ENCODE assay signal across 19 cellular contexts in genomic region chr16:87848676-87849345, GRCh38. TPM values are rescaled to one million over a fixed set of nuclear protein-coding genes. Genes with fewer than 3 reads are reported as not detected.
DNase-seq lines count a peak whose midpoint lies in the region; ATAC-seq and TF ChIP-seq lines count a peak whose summit lies in the region.
"Had no signal": no experiment of that assay in that cellular context is flagged by ENCODE, and none has a peak within 500 bp of the region (broad histone marks: within the 10 kb centered on the region; RNA-seq: fewer than 3 reads in every experiment).

No MANE protein-coding gene starts in this region.

- H3K36me3 Mint-ChIP-seq in activated naive CD4-positive, alpha-beta T cell treated with anti-CD3 and anti-CD28 coated beads, Interleukin-2, amount 50 U/mL, for 72 hours = peaks cover 15 to 30% of the 10 kb centered on the region in 2 donors
- H3K36me3 Mint-ChIP-seq in activated naive CD4-positive, alpha-beta T cell treated with anti-CD3 and anti-CD28 coated beads, Interleukin-2, amount 10 ng/mL, durations not matched to agents 7 days and 5 days = peaks cover 39% of the 10 kb centered on the region
- H3K36me3 Mint-ChIP-seq: activated naive CD8-positive, alpha-beta T cell had no signal

- WGBS in testis, 2 donors = 76 to 86% methylated on average over 10 to 18 of the region's 18 CpGs

- no peak for TF ChIP-seq CTCF in testis (IDR thresholded peaks at IDR 0.05)

- H3K36me3 ChIP-seq in mucosa of stomach (ENCODE audit: control insufficient read depth, insufficient read depth, low read length) = no peaks in the 10 kb centered on the region
- no peaks in the 10 kb centered on the region for H3K36me3 ChIP-seq in testis (ENCODE audit: low read depth, missing control alignments)
- H3K36me3 ChIP-seq: prostate gland had no signal

- H3K4me3 Mint-ChIP-seq in activated naive CD4-positive, alpha-beta T cell treated with anti-CD3 and anti-CD28 coated beads, Interleukin-2, amount 10 ng/mL, durations not matched to agents 7 days and 5 days = no peak overlapping the region
- H3K4me3 Mint-ChIP-seq: activated naive CD8-positive, alpha-beta T cell; naive thymus-derived CD4-positive, alpha-beta T cell had no signal

- H3K9me3 Mint-ChIP-seq in activated naive CD4-positive, alpha-beta T cell treated with anti-CD3 and anti-CD28 coated beads, Interleukin-2, amount 50 U/mL, for 72 hours = no peaks in the 10 kb centered on the region
- H3K9me3 Mint-ChIP-seq in activated naive CD4-positive, alpha-beta T cell treated with anti-CD3 and anti-CD28 coated beads, Interleukin-2, amount 10 ng/mL, durations not matched to agents 7 days and 5 days = no peaks in the 10 kb centered on the region
- H3K9me3 Mint-ChIP-seq: naive thymus-derived CD4-positive, alpha-beta T cell had no signal

- H3K4me1 ChIP-seq in mucosa of stomach (ENCODE audit: control insufficient read depth, insufficient read depth, low read length) (peaks cover 63% of the 10 kb centered on the region), testis (peaks cover 95% of the 10 kb centered on the region)
- H3K4me1 ChIP-seq: prostate gland had no signal

- DNase-seq in activated naive CD4-positive, alpha-beta T cell treated with anti-CD3 and anti-CD28 coated beads, Interleukin-2, amount 50 U/mL, for 72 hours (ENCODE audit: low spot score in 2 of 2) = no peak
- no peak for DNase-seq in activated naive CD4-positive, alpha-beta T cell treated with anti-CD3 and anti-CD28 coated beads, Interleukin-2, amount 10 ng/mL, durations not matched to agents 7 days and 5 days
- DNase-seq in testis = no peak
- no peak for DNase-seq in HCEC 1CT
- DNase-seq: activated CD4-positive, alpha-beta T cell treated with anti-CD3 and anti-CD28 coated beads for 48 hours; activated CD8-positive, alpha-beta memory T cell treated with anti-CD3 and anti-CD28 coated beads, Interleukin-2, amount 50 U/mL, for 48 hours; dermis blood vessel endothelial cell; naive thymus-derived CD4-positive, alpha-beta T cell; NCI-H1436; NCI-H2171; SW 1271 had no signal

- CTCF ChIA-PET in activated naive CD4-positive, alpha-beta T cell treated with anti-CD3 and anti-CD28 coated beads, Interleukin-2, amount 10 ng/mL, durations not matched to agents 7 days and 5 days (lab: Charles Lee) = interaction anchor here (1.3 to 9.8 kb wide), 15 partner anchors 9 to 102 kb away, joined by 3 to 254 read pairs (median 9); partner anchors contain the start of genes BANP and SLC7A5

- no peak overlapping the region for H3K4me3 ChIP-seq in mucosa of stomach (ENCODE audit: low read length)
- H3K4me3 ChIP-seq in testis = no peak overlapping the region
- H3K4me3 ChIP-seq: esophagus muscularis mucosa, prostate gland, upper lobe of left lung had no signal

- ATAC-seq in activated naive CD4-positive, alpha-beta T cell treated with anti-CD3 and anti-CD28 coated beads, Interleukin-2, amount 50 U/mL, for 72 hours = no peak
- ATAC-seq in GM21717 (IDR thresholded peaks at IDR 0.05; ENCODE audit: unreplicated experiment) (no peak), HG02938 (IDR thresholded peaks at IDR 0.05; ENCODE audit: unreplicated experiment) (no peak)
- ATAC-seq: naive thymus-derived CD4-positive, alpha-beta T cell had no signal

- H3K9me3 ChIP-seq in mucosa of stomach (ENCODE audit: control insufficient read depth, low read length) = no peaks in the 10 kb centered on the region
- H3K9me3 ChIP-seq in testis = no peaks in the 10 kb centered on the region
- H3K9me3 ChIP-seq: esophagus muscularis mucosa, prostate gland, upper lobe of left lung had no signal

- H3K27me3 ChIP-seq in mucosa of stomach (ENCODE audit: control insufficient read depth, insufficient read depth, low read length) (peaks cover 12% of the 10 kb centered on the region), testis (no peaks in the 10 kb centered on the region)
- H3K27me3 ChIP-seq: esophagus muscularis mucosa, upper lobe of left lung had no signal

- peak overlapping the region; percentile 23 for H3K9ac ChIP-seq in mucosa of stomach (ENCODE audit: low read length)

- intact Hi-C loops in testis (cut with DNase I; ENCODE audit: low total_unique reads) = no loop called here

- H3K27ac ChIP-seq in cingulate gyrus (ENCODE audit: low read depth, low read length) (peak overlapping the region; percentile 54), testis (peak overlapping the region; percentile 57 to 59)
- H3K27ac ChIP-seq: prostate gland, upper lobe of left lung had no signal

- peaks cover 20% of the 10 kb centered on the region for H3K4me1 Mint-ChIP-seq in activated naive CD4-positive, alpha-beta T cell treated with anti-CD3 and anti-CD28 coated beads, Interleukin-2, amount 10 ng/mL, durations not matched to agents 7 days and 5 days

- peak overlapping the region; percentile 51 to 65 for H3K27ac Mint-ChIP-seq in activated naive CD4-positive, alpha-beta T cell treated with anti-CD3 and anti-CD28 coated beads, Interleukin-2, amount 50 U/mL, for 72 hours
- H3K27ac Mint-ChIP-seq in activated naive CD4-positive, alpha-beta T cell treated with anti-CD3 and anti-CD28 coated beads, Interleukin-2, amount 10 ng/mL, durations not matched to agents 7 days and 5 days = no peak overlapping the region

- H3K27me3 Mint-ChIP-seq in activated naive CD4-positive, alpha-beta T cell treated with anti-CD3 and anti-CD28 coated beads, Interleukin-2, amount 10 ng/mL, durations not matched to agents 7 days and 5 days = no peaks in the 10 kb centered on the region
- H3K27me3 Mint-ChIP-seq: activated naive CD8-positive, alpha-beta T cell; naive thymus-derived CD4-positive, alpha-beta T cell had no signal

- TF ChIP-seq POLR2A in testis (IDR thresholded peaks at IDR 0.05) = no peak

RNA-seq across cellular contexts. Expression of gene SLC7A5, which starts 20.5 kb away (rescaled TPM):
- 100 to 1,000 TPM; 112 to 197 TPM for total RNA-seq in activated naive CD4-positive, alpha-beta T cell treated with anti-CD3 and anti-CD28 coated beads, Interleukin-2, amount 50 U/mL, for 72 hours
- 100 to 1,000 TPM; 263 to 290 TPM for total RNA-seq in testis
- 179 TPM for polyA plus RNA-seq in testis (ENCODE audit: insufficient read depth, low read depth, low replicate concordance)
